ENCODE assay signal across 30 cellular contexts in genomic region chr9:114880276-114880891, GRCh38. TPM values are rescaled to one million over a fixed set of nuclear protein-coding genes. Genes with fewer than 3 reads are reported as not detected.
A peak's percentile ranks its signal among the peaks of the same experiment; 100 is the strongest.
DNase-seq lines count a peak whose midpoint lies in the region; ATAC-seq, FAIRE-seq and TF ChIP-seq lines count a peak whose summit lies in the region.
"Had no signal": no experiment of that assay in that cellular context is flagged by ENCODE, and none has a peak within 500 bp of the region (broad histone marks: within the 10 kb centered on the region; RNA-seq: fewer than 3 reads in every experiment).

No MANE protein-coding gene starts in this region.

- H3K27ac Mint-ChIP-seq in stimulated activated naive CD8-positive, alpha-beta T cell treated with anti-CD3 and anti-CD28 coated beads, Interleukin-15, amount 100 ng/mL, for 72 hours: no peak overlapping the region
- H3K27ac Mint-ChIP-seq: activated naive CD8-positive, alpha-beta T cell; immature natural killer cell; naive B cell; stimulated activated memory B cell treated with anti-CD40 and anti-IgM and Interleukin-4, amounts not matched to agents 10 μg/mL and 1 μg/mL and 100 μg/mL, for 72 hours had no signal

- H3K4me1 Mint-ChIP-seq in stimulated activated naive CD8-positive, alpha-beta T cell treated with anti-CD3 and anti-CD28 coated beads, Interleukin-15, amount 100 ng/mL, for 72 hours: peaks cover 5% of the 10 kb centered on the region
- H3K4me1 Mint-ChIP-seq: immature natural killer cell; naive B cell; stimulated activated memory B cell treated with anti-CD40 and anti-IgM and Interleukin-4, amounts not matched to agents 10 μg/mL and 1 μg/mL and 100 μg/mL, for 72 hours had no signal

- no peak for ATAC-seq in HepG2
- no peak for ATAC-seq in right lobe of liver
- ATAC-seq in stimulated activated naive CD8-positive, alpha-beta T cell treated with anti-CD3 and anti-CD28 coated beads, Interleukin-15, amount 100 ng/mL, for 72 hours: peak; percentile 39
- ATAC-seq: HCT116; left lobe of liver; stimulated activated memory B cell treated with anti-CD40 and anti-IgM and Interleukin-4, amounts not matched to agents 10 μg/mL and 1 μg/mL and 100 μg/mL, for 72 hours had no signal

- H3K4me3 ChIP-seq in HepG2 (replicated peaks in 1 of 3; ENCODE audit: insufficient read depth in 1 of 3, low read depth in 2 of 3, low read length in 3 of 3) (no peak overlapping the region), right lobe of liver (no peak overlapping the region), NB4 (ENCODE audit: low read depth, low read length) (no peak overlapping the region), fibroblast of mammary gland (ENCODE audit: control insufficient read depth, low read depth, low read length) (no peak overlapping the region), MG63 (no peak overlapping the region), suprapubic skin (no peak overlapping the region)
- H3K4me3 ChIP-seq: hepatocyte, smooth muscle cell, testis had no signal

- CTCF ChIA-PET in HepG2 (lab: Yijun Ruan, JAX; ENCODE audit: low intra/inter-chr PET ratio, low total read pairs): no interaction called here

- intact Hi-C loops in HepG2 (cut with micrococcal nuclease; ENCODE audit: unreplicated experiment): no loop called here
- intact Hi-C loops in right lobe of liver (cut with DNase I): no loop called here

- no peak for TF ChIP-seq EP300 in HepG2 (IDR thresholded peaks at IDR 0.05; ENCODE audit: low read depth in 2 of 2, low read length in 2 of 2)
- TF ChIP-seq EP300 in HepG2 (CRISPR knock-in tag; IDR thresholded peaks at IDR 0.05; ENCODE audit: borderline replicate concordance): no peak
- TF ChIP-seq EP300 in suprapubic skin (IDR thresholded peaks at IDR 0.05): no peak

- FAIRE-seq in HepG2 (lab: Jason Lieb, UNC): no peak
- no peak for FAIRE-seq in GM12891 (lab: Jason Lieb, UNC)
- FAIRE-seq: frontal cortex, GM12892 had no signal

- POLR2A ChIA-PET in HepG2 (lab: Yijun Ruan, JAX): no interaction called here

- H3K9ac ChIP-seq in HepG2 (ENCODE audit: insufficient read depth, low read depth, low read length): no peak overlapping the region

- no peak for TF ChIP-seq RAD21 in HepG2 (CRISPR knock-in tag; IDR thresholded peaks at IDR 0.05)

- H3K79me2 ChIP-seq in HepG2 (ENCODE audit: insufficient read depth, low read length): no peaks in the 10 kb centered on the region
- H3K79me2 ChIP-seq: hepatocyte had no signal

- H4K20me1 ChIP-seq in HepG2 (ENCODE audit: insufficient read depth, low read length): no peaks in the 10 kb centered on the region

- peaks cover 16 to 17% of the 10 kb centered on the region in 2 donors for H3K9me3 Mint-ChIP-seq in stimulated activated naive CD8-positive, alpha-beta T cell treated with anti-CD3 and anti-CD28 coated beads, Interleukin-15, amount 100 ng/mL, for 72 hours

- TF ChIP-seq POLR2A in HepG2 (IDR thresholded peaks at IDR 0.05; ENCODE audit: insufficient read depth in 1 of 2, low read depth in 2 of 2, low read length in 2 of 2): no peak
- no peak for TF ChIP-seq POLR2A in right lobe of liver (IDR thresholded peaks at IDR 0.05)
- no peak for TF ChIP-seq POLR2A in NB4 (IDR thresholded peaks at IDR 0.05; ENCODE audit: extremely low read depth, insufficient read length)
- no peak for TF ChIP-seq POLR2A in GM12891 (IDR thresholded peaks at IDR 0.05; ENCODE audit: low read depth, low read length)
- no peak for TF ChIP-seq POLR2A in suprapubic skin (IDR thresholded peaks at IDR 0.05)

- H2AFZ ChIP-seq in HepG2 (ENCODE audit: low read length): no peak overlapping the region
- H2AFZ ChIP-seq: hepatocyte had no signal

- no peak overlapping the region for H3K4me2 ChIP-seq in HepG2 (ENCODE audit: low read depth, low read length)
- H3K4me2 ChIP-seq: hepatocyte, smooth muscle cell had no signal

- TF ChIP-seq CTCF in HepG2 (CRISPR knock-in tag; IDR thresholded peaks at IDR 0.05) (no peak), right lobe of liver (IDR thresholded peaks at IDR 0.05) (no peak), NB4 (IDR thresholded peaks at IDR 0.05; ENCODE audit: low read depth, low read length) (no peak), fibroblast of mammary gland (conservative IDR thresholded peaks at IDR 0.05; ENCODE audit: control insufficient read depth, insufficient read depth, low read depth, low read length) (no peak), suprapubic skin (IDR thresholded peaks at IDR 0.05) (no peak)

- no peaks in the 10 kb centered on the region for H3K27me3 ChIP-seq in HepG2 (ENCODE audit: control insufficient read depth in 1 of 2, insufficient read depth in 2 of 2, low read length in 2 of 2)
- H3K27me3 ChIP-seq in right lobe of liver: no peaks in the 10 kb centered on the region
- H3K27me3 ChIP-seq in MG63: no peaks in the 10 kb centered on the region
- H3K27me3 ChIP-seq in suprapubic skin: no peaks in the 10 kb centered on the region
- H3K27me3 ChIP-seq: BE2C, hepatocyte, testis had no signal

- no TSS peak for BruUV-seq in HepG2 (replicated peaks; lab: Mats Ljungman, UMichigan)

- H3K27ac ChIP-seq in HepG2 (ENCODE audit: extremely low read length, insufficient read depth, low read length) (no peak overlapping the region), right lobe of liver (no peak overlapping the region), suprapubic skin (no peak overlapping the region)
- H3K27ac ChIP-seq: hepatocyte, RWPE1, testis had no signal

- H3K9me3 ChIP-seq in HepG2 (ENCODE audit: low read length) (peaks cover 14% of the 10 kb centered on the region; the same call in 1 of the 2 replicates), right lobe of liver (no peaks in the 10 kb centered on the region), MG63 (peaks cover 7% of the 10 kb centered on the region; the same call in 1 of the 2 replicates), suprapubic skin (no peaks in the 10 kb centered on the region)
- H3K9me3 ChIP-seq: BE2C, testis had no signal

- no peaks in the 10 kb centered on the region for H3K27me3 Mint-ChIP-seq in stimulated activated naive CD8-positive, alpha-beta T cell treated with anti-CD3 and anti-CD28 coated beads, Interleukin-15, amount 100 ng/mL, for 72 hours
- H3K27me3 Mint-ChIP-seq: activated naive CD8-positive, alpha-beta T cell; stimulated activated memory B cell treated with anti-CD40 and anti-IgM and Interleukin-4, amounts not matched to agents 10 μg/mL and 1 μg/mL and 100 μg/mL, for 72 hours had no signal

- H3K36me3 ChIP-seq in HepG2 (replicated peaks in 1 of 2; ENCODE audit: control insufficient read depth in 1 of 2, insufficient read depth in 2 of 2, low read length in 2 of 2): no peaks in the 10 kb centered on the region
- H3K36me3 ChIP-seq in right lobe of liver: no peaks in the 10 kb centered on the region
- no peaks in the 10 kb centered on the region for H3K36me3 ChIP-seq in MG63
- H3K36me3 ChIP-seq in suprapubic skin: no peaks in the 10 kb centered on the region
- H3K36me3 ChIP-seq: BE2C had no signal

- H3K4me3 Mint-ChIP-seq in stimulated activated naive CD8-positive, alpha-beta T cell treated with anti-CD3 and anti-CD28 coated beads, Interleukin-15, amount 100 ng/mL, for 72 hours: no peak overlapping the region
- H3K4me3 Mint-ChIP-seq: activated naive CD8-positive, alpha-beta T cell; immature natural killer cell; naive B cell; stimulated activated memory B cell treated with anti-CD40 and anti-IgM and Interleukin-4, amounts not matched to agents 10 μg/mL and 1 μg/mL and 100 μg/mL, for 72 hours had no signal

- in situ Hi-C loops in HepG2 (cut with HindIII; ENCODE audit: extremely low pct_ligation_motif_present, low pct_unique_long_range_greater_than_20kb): no loop called here

- WGBS in HepG2 (ENCODE audit: low lambda C conversion rate): 15% methylated on average over 2 of the region's 2 CpGs
- WGBS in right lobe of liver (ENCODE audit: insufficient coverage, low coverage, low lambda C conversion rate, missing lambda C conversion rate): 73% methylated on average over 2 of the region's 2 CpGs
- WGBS in suprapubic skin: 82% methylated on average over 2 of the region's 2 CpGs

- H3K4me1 ChIP-seq in HepG2 (ENCODE audit: insufficient read depth, low read length) (peaks cover 17% of the 10 kb centered on the region), right lobe of liver (peaks cover 0 to 9% (median 0%) of the 10 kb centered on the region in 4 donors), suprapubic skin (no peaks in the 10 kb centered on the region)
- H3K4me1 ChIP-seq: BE2C, testis had no signal

- DNase-seq in HepG2 (ENCODE audit: low spot score) (no peak), right lobe of liver (no peak), NB4 (ENCODE audit: low read depth) (peak; percentile 37), fibroblast of mammary gland (ENCODE audit: low read depth) (peak; percentile 55), GM12891 (ENCODE audit: insufficient read length, low spot score) (no peak), MG63 (no peak), suprapubic skin (ENCODE audit: low spot score in 2 of 2) (no peak)
- DNase-seq in stimulated activated naive CD8-positive, alpha-beta T cell treated with anti-CD3 and anti-CD28 coated beads, Interleukin-15, amount 100 ng/mL, for 72 hours: no peak
- DNase-seq: activated CD4-positive, alpha-beta T cell treated with anti-CD3 and anti-CD28 coated beads, Interleukin-2, amount 50 U/mL, for 48 hours; BE2C; cerebellar nuclear complex; immature natural killer cell; naive B cell; NCI-H1694; NCI-H524 treated with DMSO at 0.1 percent for 48 hours; T1000; testis had no signal

RNA-seq across cellular contexts. Expression of gene TNFSF8, which starts 50.0 kb away (rescaled TPM):
- total RNA-seq in HepG2 (2016; rRNA removed; fragmentation: Illumina TruSeq; extraction: Trizol) (not detected in 2 replicates), right lobe of liver (1 to 10 TPM in 1 of 6 experiments, under 1 TPM in 5; 0.19 to 2.0 (median 0.38) TPM), suprapubic skin (1 to 10 TPM in 3 of 4 donors, under 1 TPM in 1; 0.23 to 4.0 (median 1.4) TPM)
- not detected in 2 replicates for total RNA-seq in HepG2 (2016; cell fraction: cytosol; rRNA removed; fragmentation: Illumina TruSeq; extraction: Trizol; ENCODE audit: low read depth)
- total RNA-seq in HepG2 (2016; cell fraction: insoluble cytoplasmic fraction; rRNA removed; fragmentation: Illumina TruSeq; extraction: Trizol): not detected in 2 replicates
- total RNA-seq in HepG2 (2016; cell fraction: membrane; rRNA removed; fragmentation: Illumina TruSeq; extraction: Trizol): not detected in 2 replicates
- not detected in 2 replicates for total RNA-seq in HepG2 (2016; cell fraction: nucleus; rRNA removed; fragmentation: Illumina TruSeq; extraction: Trizol)
- not detected in 2 replicates for polyA plus RNA-seq in HepG2 (2011; rRNA removed)
- polyA plus RNA-seq in HepG2 (2011; cell fraction: cytosol; rRNA removed): not detected in 2 replicates
- polyA plus RNA-seq in HepG2 (2011; cell fraction: nucleus; rRNA removed): not detected in 2 replicates
- polyA plus RNA-seq in HepG2 (2012): not detected in 2 replicates
- not detected in 2 replicates for polyA plus RNA-seq in HepG2 (2016; cell fraction: cytosol; fragmentation: Illumina TruSeq; extraction: Trizol; ENCODE audit: low read depth)
- polyA plus RNA-seq in HepG2 (2016; cell fraction: insoluble cytoplasmic fraction; fragmentation: Illumina TruSeq; extraction: Trizol; ENCODE audit: low read depth): not detected in 2 replicates
- not detected in 2 replicates for polyA plus RNA-seq in HepG2 (2016; cell fraction: membrane; fragmentation: Illumina TruSeq; extraction: Trizol; ENCODE audit: low read depth)
- polyA plus RNA-seq in HepG2 (2016; cell fraction: nucleus; fragmentation: Illumina TruSeq; extraction: Trizol; ENCODE audit: insufficient read depth, low read depth): not detected in 2 replicates
- polyA minus RNA-seq in HepG2 (2011; rRNA and poly(A)+ RNA removed; ENCODE audit: low replicate concordance): not detected in 2 replicates
- polyA minus RNA-seq in HepG2 (2011; cell fraction: cytosol; rRNA and poly(A)+ RNA removed): not detected in 2 replicates
- not detected in 2 replicates for polyA minus RNA-seq in HepG2 (2011; cell fraction: nucleus; rRNA and poly(A)+ RNA removed)
- polyA plus RNA-seq in GM12891 (2012; ENCODE audit: low read depth, missing spikeins): 0.47 TPM
- total RNA-seq in MG63 (2014; rRNA removed; shearing (Covaris generic); ENCODE audit: low replicate concordance): not detected in 2 replicates
- total RNA-seq: A673, epithelial cell of proximal tubule, hepatocyte, MCF 10A, renal cortical epithelial cell, smooth muscle cell had no signal
- polyA plus RNA-seq: hepatocyte, smooth muscle cell had no signal

Comparison
In these comparisons a context has a peak if more than half of its experiments do, and no peak if none do; other contexts are left out.
1. DNase-seq: peak in NB4 (single experiment) and fibroblast of mammary gland (single experiment); none in HepG2 (single experiment), right lobe of liver (0 of 3), stimulated activated naive CD8-positive, alpha-beta T cell treated with anti-CD3 and anti-CD28 coated beads, Interleukin-15, amount 100 ng/mL, for 72 hours (0 of 2), GM12891 (single experiment), MG63 (single experiment) and suprapubic skin (0 of 2).